Comparison of ENCODE assay signal across 1 cellular context in genomic region chr6:66489269-66489987, GRCh38.
TF ChIP-seq lines count a peak whose summit lies in the region.

No MANE protein-coding gene starts in this region.

TF ChIP-seq in HepG2, 621 proteins besides CTCF, POLR2A, EP300 and RAD21 (continued from another document and continues in another):
- TF ChIP-seq PBX2 (CRISPR knock-in tag; IDR thresholded peaks at IDR 0.05) (no peak), NFATC3 (CRISPR knock-in tag; IDR thresholded peaks at IDR 0.05) (no peak), ZNF33A (CRISPR knock-in tag; IDR thresholded peaks at IDR 0.05; ENCODE audit: borderline replicate concordance) (no peak), ZNF670 (CRISPR knock-in tag; IDR thresholded peaks at IDR 0.05; ENCODE audit: borderline replicate concordance) (no peak), KDM1A (CRISPR knock-in tag; IDR thresholded peaks at IDR 0.05) (peak; percentile 45; the same call in 1 of the 2 replicates), REPIN1 (CRISPR knock-in tag; IDR thresholded peaks at IDR 0.05; ENCODE audit: borderline replicate concordance, low read depth) (peak; percentile 55; the same call in 1 of the 2 replicates), ATM (IDR thresholded peaks at IDR 0.05; ENCODE audit: borderline replicate concordance) (no peak), ZFY (CRISPR knock-in tag; IDR thresholded peaks at IDR 0.05) (0 out of 2 replicates have a peak, but pooled peaks have one; percentile 21), ZNF337 (CRISPR knock-in tag; IDR thresholded peaks at IDR 0.05; ENCODE audit: borderline replicate concordance, low read depth) (no peak), HOXD1 (CRISPR knock-in tag; IDR thresholded peaks at IDR 0.05) (no peak), KAT8 (CRISPR knock-in tag; IDR thresholded peaks at IDR 0.05) (peak; percentile 44; the same call in 1 of the 2 replicates), MNT (IDR thresholded peaks at IDR 0.05) (no peak), ZNF577 (CRISPR knock-in tag; IDR thresholded peaks at IDR 0.05; ENCODE audit: borderline replicate concordance, low read depth) (no peak), ESRRA (CRISPR knock-in tag; IDR thresholded peaks at IDR 0.05; ENCODE audit: low read depth) (no peak), ZFP41 (CRISPR knock-in tag; IDR thresholded peaks at IDR 0.05; ENCODE audit: borderline replicate concordance) (no peak), ZBTB46 (CRISPR knock-in tag; IDR thresholded peaks at IDR 0.05; ENCODE audit: borderline replicate concordance) (no peak), ZNF326 (CRISPR knock-in tag; IDR thresholded peaks at IDR 0.05; ENCODE audit: borderline replicate concordance) (no peak), SMAD1 (CRISPR knock-in tag; IDR thresholded peaks at IDR 0.05; ENCODE audit: borderline replicate concordance, low read depth) (no peak), ZBTB2 (CRISPR knock-in tag; IDR thresholded peaks at IDR 0.05; ENCODE audit: low read depth) (no peak), CREB1 (IDR thresholded peaks at IDR 0.05) (no peak), CREB1 (CRISPR knock-in tag; IDR thresholded peaks at IDR 0.05) (no peak), TRAFD1 (CRISPR knock-in tag; IDR thresholded peaks at IDR 0.05; ENCODE audit: borderline replicate concordance) (no peak), FIP1L1 (IDR thresholded peaks at IDR 0.05; ENCODE audit: borderline replicate concordance, insufficient read depth, low read depth, low read length) (no peak), SATB2 (CRISPR knock-in tag; IDR thresholded peaks at IDR 0.05) (no peak), ZBTB21 (CRISPR knock-in tag; IDR thresholded peaks at IDR 0.05) (no peak), KIAA2018 (CRISPR knock-in tag; IDR thresholded peaks at IDR 0.05; ENCODE audit: borderline replicate concordance) (no peak), ZFP37 (CRISPR knock-in tag; IDR thresholded peaks at IDR 0.05; ENCODE audit: borderline replicate concordance) (0 out of 2 replicates have a peak, but pooled peaks have one; percentile 34), NONO (IDR thresholded peaks at IDR 0.05) (no peak), NONO (CRISPR knock-in tag; conservative IDR thresholded peaks at IDR 0.05) (no peak), ZNF296 (CRISPR knock-in tag; conservative IDR thresholded peaks at IDR 0.05) (no peak), ZNF101 (CRISPR knock-in tag; IDR thresholded peaks at IDR 0.05; ENCODE audit: borderline replicate concordance, low read depth) (no peak), SNAPC4 (CRISPR knock-in tag; IDR thresholded peaks at IDR 0.05) (no peak), MLX (CRISPR knock-in tag; IDR thresholded peaks at IDR 0.05) (no peak), ZNF121 (CRISPR knock-in tag; IDR thresholded peaks at IDR 0.05) (no peak), ELF1 (CRISPR knock-in tag; IDR thresholded peaks at IDR 0.05) (no peak), EZH2 (conservative IDR thresholded peaks at IDR 0.05; ENCODE audit: low read depth, low read length) (no peak), MYNN (CRISPR knock-in tag; IDR thresholded peaks at IDR 0.05; ENCODE audit: low read depth) (no peak), SNAPC5 (CRISPR knock-in tag; IDR thresholded peaks at IDR 0.05; ENCODE audit: borderline replicate concordance) (no peak), FOXP1 (IDR thresholded peaks at IDR 0.05) (no peak), FOXP1 (CRISPR knock-in tag; IDR thresholded peaks at IDR 0.05) (no peak), TBP (CRISPR knock-in tag; IDR thresholded peaks at IDR 0.05) (no peak), NR2F1 (CRISPR knock-in tag; IDR thresholded peaks at IDR 0.05) (no peak)
